Comparison of ENCODE assay signal across 7 cellular contexts in the genomic region with DNA sequence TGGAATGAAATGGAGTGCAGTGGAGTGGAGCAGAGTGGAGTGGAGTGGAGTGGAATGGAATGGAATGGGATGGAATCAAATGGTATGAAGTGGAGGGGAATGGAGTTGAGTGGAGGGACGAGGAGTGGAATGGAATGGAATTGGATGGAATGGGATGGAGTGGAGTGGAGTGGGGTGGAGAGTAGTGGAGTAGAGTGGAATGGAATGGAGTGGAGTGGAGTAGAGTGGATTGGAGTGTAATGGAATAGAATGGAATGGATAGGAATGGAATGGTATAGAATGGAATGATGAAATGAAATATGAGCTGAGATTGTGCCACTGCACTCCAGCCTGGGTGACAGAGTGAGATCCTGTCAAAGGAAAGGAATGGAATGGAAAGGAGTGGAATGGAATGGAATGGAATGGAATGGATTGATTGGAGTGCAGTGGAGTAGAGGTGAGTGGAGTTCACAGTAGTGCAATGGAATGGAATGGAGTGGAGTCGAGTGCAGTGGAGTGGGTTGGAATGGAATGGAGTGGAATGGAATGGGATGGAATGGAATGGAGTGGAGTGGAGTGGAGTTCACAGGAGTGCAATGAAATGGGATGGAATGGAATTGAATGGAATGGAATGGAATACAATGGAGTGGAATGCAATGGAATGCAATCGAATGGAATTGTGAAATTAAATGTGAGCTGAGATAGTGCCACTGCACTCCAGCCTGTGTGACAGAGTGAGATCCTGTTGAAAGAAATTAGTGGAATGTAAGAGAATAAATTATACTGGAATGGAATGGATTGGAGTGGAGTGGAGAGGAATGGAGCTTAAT.
DNase-seq lines count a peak whose midpoint lies in the region; ATAC-seq and TF ChIP-seq lines count a peak whose summit lies in the region.
"Not testable (repeated sequence)": the region's sequence is repeated elsewhere in the genome, so short reads cannot be mapped to it uniquely, and the experiment has no call there.

No MANE protein-coding gene starts in this region.

- H3K4me1 Mint-ChIP-seq in activated CD8-positive, alpha-beta T cell treated with anti-CD3 and anti-CD28 coated beads, Interleukin-2, amount 10 ng/mL, durations not matched to agents 7 days and 5 days (ENCODE audit: low read depth) = not testable (repeated sequence)

- POLR2A ChIA-PET in activated CD8-positive, alpha-beta T cell treated with anti-CD3 and anti-CD28 coated beads, Interleukin-2, amount 10 ng/mL, durations not matched to agents 7 days and 5 days (lab: Charles Lee) = not testable (repeated sequence)

- not testable (repeated sequence) for H3K27ac Mint-ChIP-seq in activated CD8-positive, alpha-beta T cell treated with anti-CD3 and anti-CD28 coated beads, Interleukin-2, amount 10 ng/mL, durations not matched to agents 7 days and 5 days

- not testable (repeated sequence) for H3K4me3 ChIP-seq in epithelial cell of esophagus (ENCODE audit: low read length)

- H3K4me3 Mint-ChIP-seq in activated CD8-positive, alpha-beta T cell treated with anti-CD3 and anti-CD28 coated beads, Interleukin-2, amount 10 ng/mL, durations not matched to agents 7 days and 5 days = not testable (repeated sequence)

- TF ChIP-seq CTCF in epithelial cell of esophagus (IDR thresholded peaks at IDR 0.05; ENCODE audit: insufficient read depth, low read depth, low read length, missing control alignments) = not testable (repeated sequence)

- DNase-seq in HT1080 (ENCODE audit: low read depth) (peak; percentile 20), epithelial cell of esophagus (ENCODE audit: low read depth) (peak; percentile 13), putamen (ENCODE audit: low spot score) (peak; percentile 9)
- DNase-seq in activated CD8-positive, alpha-beta T cell treated with anti-CD3 and anti-CD28 coated beads, Interleukin-2, amount 10 ng/mL, durations not matched to agents 7 days and 5 days = peak; percentile 20
- DNase-seq in left lobe of liver (ENCODE audit: low spot score) = not testable (repeated sequence)

- CTCF ChIA-PET in activated CD8-positive, alpha-beta T cell treated with anti-CD3 and anti-CD28 coated beads, Interleukin-2, amount 10 ng/mL, durations not matched to agents 7 days and 5 days (lab: Charles Lee) = not testable (repeated sequence)

- ATAC-seq in GM18909 (IDR thresholded peaks at IDR 0.05; ENCODE audit: poor library complexity, unreplicated experiment) = peak; percentile 53
- peak; percentile 37 for ATAC-seq in HG02678 (IDR thresholded peaks at IDR 0.05; ENCODE audit: unreplicated experiment)
- peak; percentile 36 for ATAC-seq in activated CD8-positive, alpha-beta T cell treated with anti-CD3 and anti-CD28 coated beads, Interleukin-2, amount 10 ng/mL, durations not matched to agents 7 days and 5 days
- ATAC-seq in left lobe of liver = peak; percentile 66

- not testable (repeated sequence) for H3K9me3 Mint-ChIP-seq in activated CD8-positive, alpha-beta T cell treated with anti-CD3 and anti-CD28 coated beads, Interleukin-2, amount 10 ng/mL, durations not matched to agents 7 days and 5 days (ENCODE audit: insufficient read depth)

- not testable (repeated sequence) for H3K27me3 Mint-ChIP-seq in activated CD8-positive, alpha-beta T cell treated with anti-CD3 and anti-CD28 coated beads, Interleukin-2, amount 10 ng/mL, durations not matched to agents 7 days and 5 days (ENCODE audit: low read depth)

- H3K36me3 Mint-ChIP-seq in activated CD8-positive, alpha-beta T cell treated with anti-CD3 and anti-CD28 coated beads, Interleukin-2, amount 10 ng/mL, durations not matched to agents 7 days and 5 days (ENCODE audit: low read depth) = not testable (repeated sequence)
